21 cellular contexts compared by ENCODE assay signal in the genomic region with DNA sequence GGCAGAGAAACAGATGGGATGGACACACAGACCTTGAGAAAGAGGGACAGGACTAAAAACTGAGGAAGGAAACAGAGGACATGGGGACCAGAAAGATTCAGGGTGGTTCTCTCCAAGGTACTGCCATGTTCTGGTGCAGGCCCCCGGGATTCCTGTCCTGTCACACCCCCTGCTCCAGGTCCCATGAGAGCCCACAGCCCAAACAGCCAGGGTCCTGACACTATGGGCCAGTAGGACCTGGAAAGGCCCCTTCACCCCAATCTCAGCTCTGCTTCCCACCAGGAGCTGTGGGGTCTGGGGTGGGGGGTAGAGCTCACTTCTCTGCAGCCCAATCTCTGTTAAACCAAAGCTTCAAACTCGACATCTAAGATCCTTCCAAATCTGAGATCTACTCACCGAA. TPM values are rescaled to one million over a fixed set of nuclear protein-coding genes. Genes with fewer than 3 reads are reported as not detected.
DNase-seq lines count a peak whose midpoint lies in the region; ATAC-seq, FAIRE-seq and TF ChIP-seq lines count a peak whose summit lies in the region.
"Had no signal": no experiment of that assay in that cellular context is flagged by ENCODE, and none has a peak within 500 bp of the region (broad histone marks: within the 10 kb centered on the region; RNA-seq: fewer than 3 reads in every experiment).

No MANE protein-coding gene starts in this region.

- no peak for TF ChIP-seq CTCF in WTC11 (IDR thresholded peaks at IDR 0.05)
- no peak for TF ChIP-seq CTCF in nephron progenitor cell (IDR thresholded peaks at IDR 0.05)

- peak overlapping the region; percentile 20 for H3K27ac Mint-ChIP-seq in T-helper 2 cell treated with Interferon-gamma antibody and Interleukin-4, amounts not matched to agents 5 μg/mL and 100 μg/mL, for 36 hours
- H3K27ac Mint-ChIP-seq in WTC11: peak overlapping the region; percentile 63; the same call in 1 of the 2 replicates
- peak overlapping the region; percentile 53 for H3K27ac Mint-ChIP-seq in nephron progenitor cell
- H3K27ac Mint-ChIP-seq: GM23338 had no signal

- H3K4me3 Mint-ChIP-seq in T-helper 2 cell treated with Interferon-gamma antibody and Interleukin-4, amounts not matched to agents 5 μg/mL and 100 μg/mL, for 36 hours: no peak overlapping the region
- H3K4me3 Mint-ChIP-seq in WTC11 (no peak overlapping the region), nephron progenitor cell (no peak overlapping the region)
- H3K4me3 Mint-ChIP-seq: GM23338 had no signal

- CTCF ChIA-PET in WTC11 (lab: Charles Lee): interaction anchor here (0.5 to 3.3 kb wide), 11 partner anchors 14 to 233 kb away, joined by 3 to 60 read pairs (median 5); partner anchors contain the start of gene PDIA4

- WGBS in small intestine, 3 donors: 75 to 93% (median 77%) methylated on average over 3 of the region's 3 CpGs

- H3K4me1 ChIP-seq in small intestine (ENCODE audit: control insufficient read depth in 2 of 2, insufficient read depth in 1 of 2, low read depth in 1 of 2, low read length in 1 of 2): no peaks in the 10 kb centered on the region

- DNase-seq in T-helper 2 cell treated with Interferon-gamma antibody and Interleukin-4, amounts not matched to agents 5 μg/mL and 100 μg/mL, for 36 hours (ENCODE audit: low spot score): no peak
- no peak for DNase-seq in T-helper 2 cell
- DNase-seq in H7: peak; percentile 21
- no peak for DNase-seq in WTC11 (ENCODE audit: low spot score)
- no peak for DNase-seq in nephron progenitor cell
- no peak for DNase-seq in HT-29 (ENCODE audit: low spot score)
- DNase-seq in small intestine: no peak
- DNase-seq: DMS153, HCEC 1CT, MV-4-11, NCI-H1105, NCI-H1436 treated with DMSO at 0.1 percent for 48 hours, NCI-H187 treated with DMSO at 0.1 percent for 48 hours, NCI-H2171 treated with DMSO at 0.1 percent for 48 hours, NCI-H524 treated with DMSO at 0.1 percent for 48 hours, PC-9, SHP77 had no signal

- peaks cover 61% of the 10 kb centered on the region for H3K36me3 Mint-ChIP-seq in T-helper 2 cell treated with Interferon-gamma antibody and Interleukin-4, amounts not matched to agents 5 μg/mL and 100 μg/mL, for 36 hours (ENCODE audit: low read depth)
- H3K36me3 Mint-ChIP-seq in WTC11: peaks cover 84% of the 10 kb centered on the region
- H3K36me3 Mint-ChIP-seq in nephron progenitor cell (ENCODE audit: low read depth): peaks cover 61% of the 10 kb centered on the region

- H3K27me3 Mint-ChIP-seq in T-helper 2 cell treated with Interferon-gamma antibody and Interleukin-4, amounts not matched to agents 5 μg/mL and 100 μg/mL, for 36 hours (ENCODE audit: low read depth): no peaks in the 10 kb centered on the region
- no peaks in the 10 kb centered on the region for H3K27me3 Mint-ChIP-seq in WTC11 (ENCODE audit: low read depth)
- no peaks in the 10 kb centered on the region for H3K27me3 Mint-ChIP-seq in nephron progenitor cell (ENCODE audit: low read depth, poor library complexity)

- FAIRE-seq in small intestine (lab: Jason Lieb, UNC): no peak
- FAIRE-seq: HepG2 had no signal

- POLR2A ChIA-PET in WTC11 (lab: Charles Lee): no interaction called here

- ATAC-seq in WTC11 (no peak), HG03378 (IDR thresholded peaks at IDR 0.05; ENCODE audit: unreplicated experiment) (no peak)

- no peaks in the 10 kb centered on the region for H3K9me3 Mint-ChIP-seq in T-helper 2 cell treated with Interferon-gamma antibody and Interleukin-4, amounts not matched to agents 5 μg/mL and 100 μg/mL, for 36 hours
- H3K9me3 Mint-ChIP-seq in WTC11 (no peaks in the 10 kb centered on the region), nephron progenitor cell (no peaks in the 10 kb centered on the region)
- H3K9me3 Mint-ChIP-seq: GM23338 had no signal

- H3K4me1 Mint-ChIP-seq in T-helper 2 cell treated with Interferon-gamma antibody and Interleukin-4, amounts not matched to agents 5 μg/mL and 100 μg/mL, for 36 hours (ENCODE audit: low read depth): peaks cover 4% of the 10 kb centered on the region
- H3K4me1 Mint-ChIP-seq in WTC11: peaks cover 11% of the 10 kb centered on the region
- H3K4me1 Mint-ChIP-seq in nephron progenitor cell: no peaks in the 10 kb centered on the region

- H3K9me3 ChIP-seq in small intestine (ENCODE audit: control insufficient read depth, low read depth): no peaks in the 10 kb centered on the region

- no peak overlapping the region for H3K4me3 ChIP-seq in H7 (ENCODE audit: insufficient read depth, low read depth, low read length)
- no peak overlapping the region for H3K4me3 ChIP-seq in small intestine (ENCODE audit: low read depth in 1 of 2, low read length in 2 of 2)
- H3K4me3 ChIP-seq: GM23338, K562, PC-9 had no signal

- no peak overlapping the region for H3K27ac ChIP-seq in small intestine (ENCODE audit: low read depth in 1 of 2, low read length in 1 of 2)
- H3K27ac ChIP-seq: PC-9 had no signal

- H3K27me3 ChIP-seq in H7 (ENCODE audit: control insufficient read depth, insufficient read depth, low read length): no peaks in the 10 kb centered on the region
- H3K27me3 ChIP-seq in small intestine (ENCODE audit: control insufficient read depth in 2 of 2, insufficient read depth in 2 of 2, low read length in 2 of 2): no peaks in the 10 kb centered on the region

- H3K36me3 ChIP-seq in H7 (replicated peaks; ENCODE audit: control insufficient read depth, insufficient read depth, low read length): peaks cover 56% of the 10 kb centered on the region
- H3K36me3 ChIP-seq in small intestine (ENCODE audit: control insufficient read depth in 2 of 2, insufficient read depth in 2 of 2, low read length in 2 of 2): peaks cover 22 to 25% of the 10 kb centered on the region in 2 donors

TF ChIP-seq in WTC11, 78 proteins besides CTCF, POLR2A, EP300 and RAD21 (continues in another document):
- no peak for TF ChIP-seq E2F1 (CRISPR knock-in tag; IDR thresholded peaks at IDR 0.05)
- TF ChIP-seq SOX15 (CRISPR knock-in tag; IDR thresholded peaks at IDR 0.05): no peak
- TF ChIP-seq ZNF425 (CRISPR knock-in tag; conservative IDR thresholded peaks at IDR 0.05): no peak
- TF ChIP-seq, protein P1, sequence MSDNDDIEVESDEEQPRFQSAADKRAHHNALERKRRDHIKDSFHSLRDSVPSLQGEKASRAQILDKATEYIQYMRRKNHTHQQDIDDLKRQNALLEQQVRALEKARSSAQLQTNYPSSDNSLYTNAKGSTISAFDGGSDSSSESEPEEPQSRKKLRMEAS (CRISPR knock-in tag; IDR thresholded peaks at IDR 0.05): no peak
- no peak for TF ChIP-seq ZNF232 (CRISPR knock-in tag; IDR thresholded peaks at IDR 0.05)
- TF ChIP-seq FOXK1 (CRISPR knock-in tag; IDR thresholded peaks at IDR 0.05): no peak
- TF ChIP-seq, protein P2, sequence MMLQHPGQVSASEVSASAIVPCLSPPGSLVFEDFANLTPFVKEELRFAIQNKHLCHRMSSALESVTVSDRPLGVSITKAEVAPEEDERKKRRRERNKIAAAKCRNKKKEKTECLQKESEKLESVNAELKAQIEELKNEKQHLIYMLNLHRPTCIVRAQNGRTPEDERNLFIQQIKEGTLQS (CRISPR knock-in tag; conservative IDR thresholded peaks at IDR 0.05): no peak
- TF ChIP-seq ZBTB43 (CRISPR knock-in tag; IDR thresholded peaks at IDR 0.05): no peak
- no peak for TF ChIP-seq ZNF138 (CRISPR knock-in tag; conservative IDR thresholded peaks at IDR 0.05)

RNA-seq across cellular contexts. Expression of gene PDIA4, which starts 21.2 kb away (rescaled TPM):
- total RNA-seq in H7 (2014; rRNA removed; shearing (Covaris generic)): 286 and 335 TPM in 2 replicates
- total RNA-seq in WTC11 (2021): 286 to 341 TPM (median 289 TPM) in 3 replicates
- 327 and 331 TPM in 2 replicates for total RNA-seq in HT-29 (2014; rRNA removed; shearing (Covaris generic))
- polyA plus RNA-seq in small intestine: 100 to 1,000 TPM in 1 of 3 donors, 10 to 100 TPM in 2; 19.9 to 239 (median 20.3) TPM
